ENCODE assay signal across 1 cellular context in the genomic region with DNA sequence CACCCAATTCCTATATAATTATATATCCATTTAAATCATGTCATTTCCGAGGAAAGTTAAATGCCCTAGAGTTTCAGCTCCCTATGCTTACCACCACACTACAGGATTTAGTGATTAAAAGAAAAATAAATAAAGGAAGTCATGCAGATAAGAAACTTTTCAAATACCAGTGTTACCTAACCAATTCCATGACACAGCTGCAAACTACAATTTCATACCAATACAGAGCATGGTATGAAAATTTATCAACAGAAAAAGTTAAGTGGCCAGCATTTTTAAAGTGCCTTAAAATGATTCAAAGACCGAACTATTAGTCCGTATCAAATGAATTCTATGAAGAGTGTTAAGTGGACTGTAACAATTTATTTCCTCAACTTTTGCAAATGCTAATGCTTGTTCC.
TF ChIP-seq lines count a peak whose summit lies in the region.

No MANE protein-coding gene starts in this region.

TF ChIP-seq in endothelial cell of umbilical vein, 7 proteins besides CTCF, POLR2A, EP300 and RAD21:
- TF ChIP-seq GATA2 (IDR thresholded peaks at IDR 0.05; ENCODE audit: insufficient read depth, insufficient read length, low read depth, low read length): peak; percentile 11
- no peak for TF ChIP-seq POLR2AphosphoS5 (IDR thresholded peaks at IDR 0.05; ENCODE audit: insufficient read depth, low read depth, low read length)
